ENCODE assay signal across 11 cellular contexts in the genomic region with DNA sequence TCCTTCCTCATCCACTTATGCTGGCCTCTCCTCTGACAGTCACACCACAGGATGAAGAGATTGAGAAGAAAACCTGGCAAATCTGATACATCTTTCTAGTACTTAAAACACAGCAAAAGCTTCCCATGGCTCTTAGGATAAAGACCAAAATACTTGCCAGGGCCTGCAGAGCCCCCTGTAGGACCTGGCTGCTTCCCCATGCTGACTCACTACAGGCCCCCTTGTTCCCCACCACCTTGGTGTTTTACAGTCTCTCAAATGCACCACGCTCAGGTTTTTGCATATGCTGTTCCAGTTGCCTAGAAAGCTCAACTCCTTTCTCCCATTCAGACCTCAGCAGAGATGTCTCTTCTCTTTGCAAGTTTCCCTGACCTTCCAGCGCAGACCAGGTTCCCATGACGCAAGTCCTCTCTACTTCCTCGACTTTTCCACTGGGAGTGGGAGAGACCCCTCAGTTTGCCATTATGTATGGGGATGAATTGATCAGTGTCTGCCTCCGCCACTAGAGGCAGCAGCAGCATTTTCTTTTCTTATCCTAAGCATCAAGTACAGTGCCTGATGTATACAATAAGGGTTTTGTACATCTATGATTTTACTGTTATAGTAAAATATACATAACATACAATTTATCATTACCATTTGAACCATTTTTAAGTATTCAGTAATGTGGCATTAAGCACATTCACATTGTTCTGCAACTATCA.
A peak's percentile ranks its signal among the peaks of the same experiment; 100 is the strongest.
DNase-seq lines count a peak whose midpoint lies in the region; ATAC-seq, FAIRE-seq and TF ChIP-seq lines count a peak whose summit lies in the region.
"Had no signal": no experiment of that assay in that cellular context is flagged by ENCODE, and none has a peak within 500 bp of the region (broad histone marks: within the 10 kb centered on the region; RNA-seq: fewer than 3 reads in every experiment).

No MANE protein-coding gene starts in this region.

- H3K27me3 Mint-ChIP-seq in HFFc6 (ENCODE audit: insufficient read depth) = no peaks in the 10 kb centered on the region

- intact Hi-C loops in GM12878 (cut with micrococcal nuclease; ENCODE audit: unreplicated experiment) = no loop called here
- intact Hi-C loops in HepG2 (cut with micrococcal nuclease; ENCODE audit: unreplicated experiment) = no loop called here
- intact Hi-C loops in stomach (cut with DNase I; ENCODE audit: low total_unique reads) = no loop called here
- intact Hi-C loops in gastrocnemius medialis (cut with DNase I; ENCODE audit: low total_unique reads) = no loop called here

- H3K9me3 ChIP-seq in GM12878 (replicated peaks; ENCODE audit: control insufficient read depth, insufficient read depth, low read length) (no peaks in the 10 kb centered on the region), HepG2 (ENCODE audit: low read length) (no peaks in the 10 kb centered on the region), stomach (no peaks in the 10 kb centered on the region), gastrocnemius medialis (no peaks in the 10 kb centered on the region)
- H3K9me3 ChIP-seq: SJSA1 had no signal

- FAIRE-seq in GM12878 (lab: Jason Lieb, UNC) (no peak), HepG2 (lab: Jason Lieb, UNC) (no peak)

- H3K4me3 Mint-ChIP-seq in HFFc6 = no peak overlapping the region

- H3K4me1 ChIP-seq in GM12878 (ENCODE audit: control insufficient read depth, insufficient read depth, low read length) = no peaks in the 10 kb centered on the region
- H3K4me1 ChIP-seq in HepG2 (ENCODE audit: insufficient read depth, low read length) = no peaks in the 10 kb centered on the region
- H3K4me1 ChIP-seq in stomach = no peaks in the 10 kb centered on the region
- H3K4me1 ChIP-seq in gastrocnemius medialis = peaks cover 0 to 5% of the 10 kb centered on the region in 2 donors
- H3K4me1 ChIP-seq: SJSA1 had no signal

- H2AFZ ChIP-seq in GM12878 (ENCODE audit: control insufficient read depth, low read depth, low read length) (no peak overlapping the region), HepG2 (ENCODE audit: low read length) (no peak overlapping the region)

- TF ChIP-seq EP300 in GM12878 (IDR thresholded peaks at IDR 0.05; ENCODE audit: borderline replicate concordance in 1 of 2, control insufficient read depth in 1 of 2, low read depth in 2 of 2, low read length in 2 of 2) (no peak), HepG2 (IDR thresholded peaks at IDR 0.05; ENCODE audit: low read depth in 2 of 2, low read length in 2 of 2) (no peak), HepG2 (CRISPR knock-in tag; IDR thresholded peaks at IDR 0.05; ENCODE audit: borderline replicate concordance) (no peak), stomach (IDR thresholded peaks at IDR 0.05) (no peak)

- in situ Hi-C loops in GM12878 (cut with MboI) (no loop called here), HepG2 (cut with HindIII; ENCODE audit: extremely low pct_ligation_motif_present, low pct_unique_long_range_greater_than_20kb) (no loop called here), gastrocnemius medialis (cut with MboI; ENCODE audit: low sequenced_read_pairs in 4 of 4) (no loop called here)

- DNase-seq in ELF-1 (ENCODE audit: low read depth, low spot score) = peak; percentile 8
- DNase-seq in HFFc6 = no peak
- no peak for DNase-seq in GM12878 (ENCODE audit: low read depth, low spot score)
- no peak for DNase-seq in HepG2 (ENCODE audit: low spot score)
- DNase-seq in NCI-H748 (lab: John Stamatoyannopoulos, UW; ENCODE audit: unreplicated experiment) = no peak
- DNase-seq in medulla oblongata (ENCODE audit: extremely low spot score) = no peak
- DNase-seq in stomach = no peak
- no peak for DNase-seq in gastrocnemius medialis
- DNase-seq: central memory CD4-positive, alpha-beta T cell; left colon had no signal

- RAD21 ChIA-PET in GM12878 (lab: Charles Lee; ENCODE audit: unreplicated experiment) = no interaction called here

- H3K4me3 ChIP-seq in GM12878 (no peak overlapping the region), HepG2 (replicated peaks in 1 of 3; ENCODE audit: insufficient read depth in 1 of 3, low read depth in 2 of 3, low read length in 3 of 3) (no peak overlapping the region), stomach (no peak overlapping the region), gastrocnemius medialis (no peak overlapping the region)
- H3K4me3 ChIP-seq: SJSA1 had no signal

- POLR2A ChIA-PET in GM12878 (lab: Charles Lee) = no interaction called here
- POLR2A ChIA-PET in HepG2 (lab: Yijun Ruan, JAX) = no interaction called here

- H3K9ac ChIP-seq in GM12878 (ENCODE audit: control insufficient read depth, insufficient read depth, low read length) (no peak overlapping the region), HepG2 (ENCODE audit: insufficient read depth, low read depth, low read length) (no peak overlapping the region)

- no peak overlapping the region for H3K27ac Mint-ChIP-seq in HFFc6

- ATAC-seq in GM12878 = 0 out of 3 replicates have a peak, but pooled peaks have one; percentile 34
- ATAC-seq in HepG2 = no peak
- ATAC-seq in gastrocnemius medialis = no peak
- ATAC-seq: left colon had no signal

- H3K9me3 Mint-ChIP-seq in HFFc6 = no peaks in the 10 kb centered on the region

- H3K79me2 ChIP-seq in GM12878 (ENCODE audit: control insufficient read depth, insufficient read depth, low read length) (no peaks in the 10 kb centered on the region), HepG2 (ENCODE audit: insufficient read depth, low read length) (no peaks in the 10 kb centered on the region)

- 41% methylated on average over 5 of the region's 5 CpGs for WGBS in GM12878 (ENCODE audit: insufficient coverage, insufficient replicate concordance, low lambda C conversion rate, missing lambda C conversion rate)
- 68% methylated on average over 5 of the region's 5 CpGs for WGBS in HepG2 (ENCODE audit: low lambda C conversion rate)
- WGBS in stomach, 5 donors = 90 to 93% (median 92%) methylated on average over 5 of the region's 5 CpGs

- H3K27ac ChIP-seq in GM12878 (ENCODE audit: control insufficient read depth, insufficient read depth) (no peak overlapping the region), HepG2 (ENCODE audit: extremely low read length, insufficient read depth, low read length) (no peak overlapping the region), stomach (no peak overlapping the region), gastrocnemius medialis (no peak overlapping the region)
- H3K27ac ChIP-seq: SJSA1 had no signal

- SMC1A ChIA-PET in GM12878 (lab: Charles Lee; ENCODE audit: uncharacterized antibody, unreplicated experiment) = no interaction called here

- BruUV-seq in GM12878 (replicated peaks; lab: Mats Ljungman, UMichigan) (no TSS peak), HepG2 (replicated peaks; lab: Mats Ljungman, UMichigan) (no TSS peak)

- H3K36me3 ChIP-seq in GM12878 (ENCODE audit: control insufficient read depth in 2 of 2, insufficient read depth in 2 of 2, low read length in 1 of 2) (no peaks in the 10 kb centered on the region), HepG2 (replicated peaks in 1 of 2; ENCODE audit: control insufficient read depth in 1 of 2, insufficient read depth in 2 of 2, low read length in 2 of 2) (no peaks in the 10 kb centered on the region), stomach (no peaks in the 10 kb centered on the region), gastrocnemius medialis (no peaks in the 10 kb centered on the region)
- H3K36me3 ChIP-seq: SJSA1 had no signal

- H3K36me3 Mint-ChIP-seq in HFFc6 (ENCODE audit: low read depth) = no peaks in the 10 kb centered on the region

- TF ChIP-seq POLR2A in GM12878 (IDR thresholded peaks at IDR 0.05; ENCODE audit: low read depth, low read length) (no peak), HepG2 (IDR thresholded peaks at IDR 0.05; ENCODE audit: insufficient read depth in 1 of 2, low read depth in 2 of 2, low read length in 2 of 2) (no peak), stomach (IDR thresholded peaks at IDR 0.05) (no peak), gastrocnemius medialis (IDR thresholded peaks at IDR 0.05) (no peak)

- TF ChIP-seq RAD21 in GM12878 (IDR thresholded peaks at IDR 0.05; ENCODE audit: insufficient read depth, low read depth, low read length) = no peak; the same call in 1 of the 2 replicates
- TF ChIP-seq RAD21 in HepG2 (CRISPR knock-in tag; IDR thresholded peaks at IDR 0.05) = no peak

- H3K27me3 ChIP-seq in GM12878 (replicated peaks in 1 of 2; ENCODE audit: control insufficient read depth in 2 of 2, insufficient read depth in 2 of 2, low read length in 1 of 2) (no peaks in the 10 kb centered on the region; a peak in 1 of 4 replicates), HepG2 (ENCODE audit: control insufficient read depth in 1 of 2, insufficient read depth in 2 of 2, low read length in 2 of 2) (no peaks in the 10 kb centered on the region), stomach (no peaks in the 10 kb centered on the region), gastrocnemius medialis (no peaks in the 10 kb centered on the region)

- CTCF ChIA-PET in GM12878 (lab: Yijun Ruan, JAX) (no interaction called here), HepG2 (lab: Yijun Ruan, JAX; ENCODE audit: low intra/inter-chr PET ratio, low total read pairs) (no interaction called here)

- H4K20me1 ChIP-seq in GM12878 (ENCODE audit: control insufficient read depth, insufficient read depth) (no peaks in the 10 kb centered on the region), HepG2 (ENCODE audit: insufficient read depth, low read length) (no peaks in the 10 kb centered on the region)

- H3K4me2 ChIP-seq in GM12878 (ENCODE audit: control insufficient read depth, insufficient read depth) (no peak overlapping the region), HepG2 (ENCODE audit: low read depth, low read length) (no peak overlapping the region)

- H3K4me1 Mint-ChIP-seq in HFFc6 (ENCODE audit: low read depth) = no peaks in the 10 kb centered on the region

- TF ChIP-seq CTCF in HFFc6 (IDR thresholded peaks at IDR 0.05) (peak; percentile 58), GM12878 (IDR thresholded peaks at IDR 0.05 in 2 of 3, conservative IDR thresholded peaks at IDR 0.05 in 1 of 3; ENCODE audit: control insufficient read depth in 2 of 3, extremely low read depth in 1 of 3, insufficient read depth in 1 of 3, low read depth in 3 of 3, low read length in 3 of 3) (peak; percentile 28 to 45 (median 28); a peak in 4 of 6 replicates), HepG2 (CRISPR knock-in tag; IDR thresholded peaks at IDR 0.05) (peak; percentile 25; the same call in 1 of the 2 replicates), stomach (IDR thresholded peaks at IDR 0.05) (no peak), gastrocnemius medialis (IDR thresholded peaks at IDR 0.05 in 4 of 5, conservative IDR thresholded peaks at IDR 0.05 in 1 of 5) (no peak)

TF ChIP-seq in GM12878, 131 proteins besides CTCF, POLR2A, EP300 and RAD21:
- TF ChIP-seq ESRRA (IDR thresholded peaks at IDR 0.05; ENCODE audit: low read length) = no peak
- no peak for TF ChIP-seq EED (IDR thresholded peaks at IDR 0.05; ENCODE audit: low read depth)
- 0 out of 2 replicates have a peak, but pooled peaks have one; percentile 3 for TF ChIP-seq SMC3 (IDR thresholded peaks at IDR 0.05; ENCODE audit: borderline replicate concordance, low read length)
TF ChIP-seq in GM12878: peak in this region for 1.

TF ChIP-seq in HepG2, 621 proteins besides CTCF, POLR2A, EP300 and RAD21 (continues in another document):
- TF ChIP-seq STAG1 (CRISPR knock-in tag; IDR thresholded peaks at IDR 0.05) (peak; percentile 63), MZF1 (CRISPR knock-in tag; IDR thresholded peaks at IDR 0.05; ENCODE audit: borderline replicate concordance) (no peak)

Comparison
In these comparisons a context has a peak if more than half of its experiments do, and no peak if none do; other contexts are left out.
1. CTCF ChIP-seq: peak in HFFc6 (single experiment), GM12878 (3 of 3) and HepG2 (single experiment); none in stomach (0 of 7) and gastrocnemius medialis (0 of 5).